Comparison of ENCODE assay signal across 8 cellular contexts in the genomic region with DNA sequence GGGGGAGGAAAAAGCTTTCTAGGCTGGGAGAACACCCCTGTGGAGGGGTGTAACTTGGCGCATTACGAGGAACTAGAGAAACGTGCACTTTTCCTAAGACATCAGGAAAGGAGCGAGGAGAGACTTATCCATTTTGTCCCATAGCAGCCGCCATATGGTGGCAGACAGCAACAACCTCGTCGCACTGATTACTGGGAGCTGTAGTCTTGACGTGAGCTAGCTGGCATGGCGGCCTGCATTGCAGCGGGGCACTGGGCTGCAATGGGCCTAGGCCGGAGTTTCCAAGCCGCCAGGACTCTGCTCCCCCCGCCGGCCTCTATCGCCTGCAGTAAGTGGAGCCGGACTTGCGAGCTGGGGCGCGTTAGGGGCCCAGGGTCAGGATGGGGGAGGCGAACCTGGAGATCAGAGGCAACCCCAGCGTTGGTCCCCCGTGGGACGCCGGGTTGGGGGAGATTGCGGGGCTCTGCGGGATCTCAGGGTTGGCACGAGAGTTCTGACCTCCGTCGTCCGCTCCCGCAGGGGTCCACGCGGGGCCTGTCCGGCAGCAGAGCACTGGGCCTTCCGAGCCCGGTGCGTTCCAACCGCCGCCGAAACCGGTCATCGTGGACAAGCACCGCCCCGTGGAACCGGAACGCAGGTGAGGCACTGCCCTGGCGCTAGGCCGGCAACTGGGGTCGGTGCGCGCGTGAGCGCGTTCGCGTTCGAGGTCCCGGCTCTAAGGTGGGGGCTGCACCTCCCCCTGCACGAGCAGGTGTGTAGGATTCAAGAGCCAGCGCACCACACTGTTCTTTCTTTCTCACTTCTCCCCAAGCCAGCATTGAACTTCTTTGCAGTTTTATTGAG. TPM values are rescaled to one million over a fixed set of nuclear protein-coding genes. Genes with fewer than 3 reads are reported as not detected.
DNase-seq lines count a peak whose midpoint lies in the region; ATAC-seq and TF ChIP-seq lines count a peak whose summit lies in the region.

A gene (plus strand): TSS at position 201 of the 843 bp plus-strand sequence. CDS start 25 bp downstream, at position 226.

- H3K36me3 ChIP-seq in right atrium auricular region (peaks cover 9% of the 10 kb centered on the region), psoas muscle (ENCODE audit: insufficient read depth in 1 of 2, low read depth in 1 of 2) (peaks cover 6 to 40% of the 10 kb centered on the region in 2 donors), urinary bladder (ENCODE audit: insufficient read depth) (no peaks in the 10 kb centered on the region)

- no peaks in the 10 kb centered on the region for H3K9me3 ChIP-seq in right atrium auricular region
- no peaks in the 10 kb centered on the region for H3K9me3 ChIP-seq in psoas muscle

- 0% methylated on average over 58 to 60 of the region's 60 CpGs for WGBS in psoas muscle, 3 donors
- under 1% methylated on average over 60 of the region's 60 CpGs for whole genome bisulfite sequencing in urinary bladder

- peak; percentile 87 for DNase-seq in NCI-H1694 (lab: John Stamatoyannopoulos, UW)
- peak; percentile 38 to 92 (median 60) for DNase-seq in T-helper 2 cell
- peak; percentile 33 to 92 (median 82) for DNase-seq in amygdala (lab: John Stamatoyannopoulos, UW)
- peak; percentile 88 for DNase-seq in right atrium auricular region (ENCODE audit: low spot score)
- peak; percentile 81 to 87 for DNase-seq in psoas muscle

- H3K4me3 ChIP-seq in right atrium auricular region (peak within 1 kb of the TSS; percentile 91 to 100), psoas muscle (peak within 1 kb of the TSS; percentile 95), urinary bladder (ENCODE audit: low read depth, low read length) (peak within 1 kb of the TSS; percentile 95)

- peak within 1 kb of the TSS; percentile 73 to 83 for H3K27ac ChIP-seq in right atrium auricular region
- peak within 1 kb of the TSS; percentile 83 for H3K27ac ChIP-seq in psoas muscle
- H3K27ac ChIP-seq in urinary bladder (ENCODE audit: low read depth): peak within 1 kb of the TSS; percentile 28

- TF ChIP-seq CTCF in right atrium auricular region (IDR thresholded peaks at IDR 0.05) (no peak), psoas muscle (IDR thresholded peaks at IDR 0.05) (no peak)

- no peaks in the 10 kb centered on the region for H3K27me3 ChIP-seq in right atrium auricular region
- no peaks in the 10 kb centered on the region for H3K27me3 ChIP-seq in psoas muscle (ENCODE audit: insufficient read depth in 3 of 3, low read length in 2 of 3)

- ATAC-seq in GM18499 (IDR thresholded peaks at IDR 0.05; ENCODE audit: insufficient read depth, unreplicated experiment) (peak; percentile 92), HG02885 (IDR thresholded peaks at IDR 0.05; ENCODE audit: poor library complexity, unreplicated experiment) (peak; percentile 96), psoas muscle (peak; percentile 88 to 94 (median 90))

- intact Hi-C loops in psoas muscle (cut with DNase I): loop anchor here in 1 of 2 donors (5.0 kb wide), 1 partner anchor 60 kb away; no protein-coding TSS in a partner anchor

- H3K4me1 ChIP-seq in right atrium auricular region (peaks cover 0 to 15% of the 10 kb centered on the region in 2 donors), psoas muscle (peaks cover 38% of the 10 kb centered on the region), urinary bladder (ENCODE audit: insufficient read depth) (no peaks in the 10 kb centered on the region)

RNA-seq across cellular contexts. Expression of the gene that starts here (rescaled TPM):
- total RNA-seq in right atrium auricular region: 10 to 100 TPM; 17.3 to 51.8 TPM
- total RNA-seq in psoas muscle: 10 to 100 TPM; 58.8 to 78.2 (median 71.9) TPM
- polyA plus RNA-seq in psoas muscle: 10 to 100 TPM; 32.4 to 88.1 (median 39.5) TPM
- 51.4 TPM for total RNA-seq in urinary bladder
- 19.3 TPM for polyA plus RNA-seq in urinary bladder

Comparison
In these comparisons a context has a peak if more than half of its experiments do, and no peak if none do; other contexts are left out.
1. Peak in every context shown above with its lines: DNase-seq, ATAC-seq, H3K4me3 ChIP-seq and H3K27ac ChIP-seq.
2. H3K27ac ChIP-seq: peak in every context shown above with its lines; median percentile 83 in psoas muscle; 78 in right atrium auricular region; 28 in urinary bladder.